15 cellular contexts compared by ENCODE assay signal in genomic region chr15:77851696-77852095, GRCh38.
DNase-seq lines count a peak whose midpoint lies in the region; ATAC-seq and TF ChIP-seq lines count a peak whose summit lies in the region.
"Had no signal": no experiment of that assay in that cellular context is flagged by ENCODE, and none has a peak within 500 bp of the region (broad histone marks: within the 10 kb centered on the region; RNA-seq: fewer than 3 reads in every experiment).

No MANE protein-coding gene starts in this region.

- WGBS in prostate gland, result 33% methylated on average over 6 of the region's 6 CpGs

- H3K4me1 ChIP-seq in prostate gland (replicated peaks), result no peaks in the 10 kb centered on the region
- H3K4me1 ChIP-seq: breast epithelium had no signal

- CTCF ChIA-PET in WTC11 (lab: Charles Lee), result interaction anchor here (0.5 to 2.6 kb wide), 7 partner anchors 12 to 1515 kb away, joined by 3 to 13 read pairs (median 4); partner anchors contain the start of genes ISL2 and LINGO1

- H3K4me1 Mint-ChIP-seq in nephron (peaks cover 32% of the 10 kb centered on the region), WTC11 (peaks cover 6% of the 10 kb centered on the region)

- H3K9me3 Mint-ChIP-seq in nephron, result peaks cover 21% of the 10 kb centered on the region
- H3K9me3 Mint-ChIP-seq in WTC11, result peaks cover 19% of the 10 kb centered on the region

- peaks cover 24% of the 10 kb centered on the region for H3K27me3 ChIP-seq in MG63
- no peaks in the 10 kb centered on the region for H3K27me3 ChIP-seq in prostate gland (replicated peaks; ENCODE audit: insufficient read depth)
- H3K27me3 ChIP-seq: breast epithelium had no signal

- no peak for ATAC-seq in GM19467 (IDR thresholded peaks at IDR 0.05; ENCODE audit: unreplicated experiment)
- no peak for ATAC-seq in GM19395 (IDR thresholded peaks at IDR 0.05; ENCODE audit: unreplicated experiment)
- ATAC-seq in WTC11, result no peak

- no peak for TF ChIP-seq CTCF in nephron (IDR thresholded peaks at IDR 0.05; ENCODE audit: unreplicated experiment in 3 of 3)
- no peak for TF ChIP-seq CTCF in prostate gland (IDR thresholded peaks at IDR 0.05)
- TF ChIP-seq CTCF in WTC11 (IDR thresholded peaks at IDR 0.05), result no peak

- H3K36me3 Mint-ChIP-seq in nephron (ENCODE audit: low read depth) (peaks cover 9% of the 10 kb centered on the region), WTC11 (no peaks in the 10 kb centered on the region; the same call in 1 of the 2 replicates)

- DNase-seq in DMS79 treated with DMSO at 0.1 percent for 48 hours (lab: John Stamatoyannopoulos, UW) (peak; percentile 69), MG63 (peak; percentile 31), astrocyte of the hippocampus (ENCODE audit: low read depth, low spot score) (peak; percentile 47), prostate gland (ENCODE audit: low spot score) (no peak), WTC11 (ENCODE audit: low spot score) (no peak)
- DNase-seq: activated CD4-positive, alpha-beta T cell treated with anti-CD3 and anti-CD28 coated beads, Interleukin-2, amount 50 U/mL, for 4 hours; activated gamma-delta T cell treated with Interleukin-2 at 50 U/mL for 16 hours; mesendoderm; NK-92 treated with Interleukin-12 subunit alpha and Interleukin-12 subunit beta, amount 100 ng/mL, for 24 hours; T-helper 1 cell had no signal

- H3K4me3 Mint-ChIP-seq in nephron (no peak overlapping the region), WTC11 (no peak overlapping the region)

- H3K27me3 Mint-ChIP-seq in nephron (ENCODE audit: low read depth) (peaks cover 13% of the 10 kb centered on the region), WTC11 (ENCODE audit: low read depth) (no peaks in the 10 kb centered on the region; the same call in 1 of the 2 replicates)

- H3K36me3 ChIP-seq in MG63, result no peaks in the 10 kb centered on the region
- no peaks in the 10 kb centered on the region for H3K36me3 ChIP-seq in prostate gland
- H3K36me3 ChIP-seq: breast epithelium, thoracic aorta had no signal

- H3K27ac Mint-ChIP-seq in nephron (peak overlapping the region; percentile 15 to 62 (median 51)), WTC11 (no peak overlapping the region)

- POLR2A ChIA-PET in WTC11 (lab: Charles Lee), result no interaction called here

- H3K27ac ChIP-seq in prostate gland, result no peak overlapping the region
- H3K27ac ChIP-seq: breast epithelium, thoracic aorta had no signal

- intact Hi-C loops in prostate gland (cut with DNase I), result no loop called here

- H3K9me3 ChIP-seq in MG63, result peaks cover 14% of the 10 kb centered on the region
- H3K9me3 ChIP-seq in prostate gland, result no peaks in the 10 kb centered on the region

- TF ChIP-seq POLR2A in prostate gland (IDR thresholded peaks at IDR 0.05), result no peak

- no peak overlapping the region for H3K4me3 ChIP-seq in MG63
- H3K4me3 ChIP-seq in prostate gland, result no peak overlapping the region
- H3K4me3 ChIP-seq: breast epithelium, thoracic aorta had no signal

TF ChIP-seq in WTC11, 78 proteins besides CTCF, POLR2A, EP300 and RAD21:
- no peak for TF ChIP-seq NR3C1 (CRISPR knock-in tag; conservative IDR thresholded peaks at IDR 0.05; ENCODE audit: low read depth)
- no peak for TF ChIP-seq ZNF138 (CRISPR knock-in tag; conservative IDR thresholded peaks at IDR 0.05)
- TF ChIP-seq NFE2L1 (CRISPR knock-in tag; IDR thresholded peaks at IDR 0.05), result no peak
- no peak for TF ChIP-seq IRF2 (CRISPR knock-in tag; IDR thresholded peaks at IDR 0.05; ENCODE audit: borderline replicate concordance, low read depth)
- no peak for TF ChIP-seq OVOL2 (CRISPR knock-in tag; IDR thresholded peaks at IDR 0.05; ENCODE audit: borderline replicate concordance)
- TF ChIP-seq IRF1 (CRISPR knock-in tag; IDR thresholded peaks at IDR 0.05), result no peak
- TF ChIP-seq USF2 (CRISPR knock-in tag; IDR thresholded peaks at IDR 0.05), result no peak
- no peak for TF ChIP-seq E2F4 (CRISPR knock-in tag; IDR thresholded peaks at IDR 0.05; ENCODE audit: borderline replicate concordance, low read depth)
- no peak for TF ChIP-seq GRHL2 (CRISPR knock-in tag; IDR thresholded peaks at IDR 0.05; ENCODE audit: insufficient replicate concordance, severe bottlenecking)
- no peak for TF ChIP-seq SMAD4 (CRISPR knock-in tag; IDR thresholded peaks at IDR 0.05)
- no peak for TF ChIP-seq ZNF396 (CRISPR knock-in tag; IDR thresholded peaks at IDR 0.05; ENCODE audit: borderline replicate concordance)
- TF ChIP-seq CBFB (CRISPR knock-in tag; IDR thresholded peaks at IDR 0.05; ENCODE audit: low read depth), result no peak
- TF ChIP-seq CDX4 (CRISPR knock-in tag; IDR thresholded peaks at IDR 0.05; ENCODE audit: borderline replicate concordance), result no peak
- TF ChIP-seq TEAD1 (CRISPR knock-in tag; IDR thresholded peaks at IDR 0.05), result no peak
- no peak for TF ChIP-seq ZNF532 (CRISPR knock-in tag; IDR thresholded peaks at IDR 0.05; ENCODE audit: borderline replicate concordance)
- no peak for TF ChIP-seq ZSCAN18 (CRISPR knock-in tag; IDR thresholded peaks at IDR 0.05)
- TF ChIP-seq ZNF232 (CRISPR knock-in tag; IDR thresholded peaks at IDR 0.05), result no peak
- no peak for TF ChIP-seq GABPB1 (CRISPR knock-in tag; IDR thresholded peaks at IDR 0.05)

Comparison
In these comparisons a context has a peak if more than half of its experiments do, and no peak if none do; other contexts are left out.
1. DNase-seq: peak in DMS79 treated with DMSO at 0.1 percent for 48 hours (single experiment), MG63 (single experiment) and astrocyte of the hippocampus (single experiment); none in prostate gland (single experiment) and WTC11 (single experiment).